In the genomic region with DNA sequence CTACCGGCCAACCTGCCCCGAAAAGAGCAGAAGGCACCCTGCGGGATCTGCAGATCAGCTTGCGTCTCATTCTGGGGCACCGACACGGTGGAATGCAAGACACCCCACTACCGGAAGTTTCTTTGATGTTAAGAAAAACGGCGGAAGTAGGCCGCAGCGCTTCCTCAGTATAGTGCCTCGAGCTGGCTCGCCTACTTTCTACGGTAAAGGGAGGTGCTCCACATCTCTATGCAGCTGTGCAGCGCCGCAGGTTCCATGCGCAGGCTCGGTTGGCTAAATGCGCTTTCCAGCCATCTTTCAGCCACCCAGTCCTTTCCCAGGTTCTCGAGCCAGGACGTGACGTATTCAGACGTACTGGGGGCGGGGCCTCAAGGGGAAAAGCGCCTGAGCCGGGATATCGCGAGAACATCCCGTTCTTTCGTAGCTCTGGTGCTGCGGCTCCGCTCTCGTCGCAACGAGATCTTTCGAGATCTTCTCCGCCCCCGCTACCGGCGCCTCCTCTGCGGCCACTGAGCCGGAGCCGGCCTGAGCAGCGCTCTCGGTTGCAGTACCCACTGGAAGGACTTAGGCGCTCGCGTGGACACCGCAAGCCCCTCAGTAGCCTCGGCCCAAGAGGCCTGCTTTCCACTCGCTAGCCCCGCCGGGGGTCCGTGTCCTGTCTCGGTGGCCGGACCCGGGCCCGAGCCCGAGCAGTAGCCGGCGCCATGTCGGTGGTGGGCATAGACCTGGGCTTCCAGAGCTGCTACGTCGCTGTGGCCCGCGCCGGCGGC, we compare ENCODE assay signal across 1 cellular context.
TF ChIP-seq lines count a peak whose summit lies in the region.

A gene (plus strand): TSS at position 467 of the 770 bp plus-strand sequence. CDS start 238 bp downstream, at position 705.

TF ChIP-seq in HEK293, 187 proteins besides CTCF, POLR2A, EP300 and RAD21 (continued from another document and continues in another):
- TF ChIP-seq, protein P1, sequence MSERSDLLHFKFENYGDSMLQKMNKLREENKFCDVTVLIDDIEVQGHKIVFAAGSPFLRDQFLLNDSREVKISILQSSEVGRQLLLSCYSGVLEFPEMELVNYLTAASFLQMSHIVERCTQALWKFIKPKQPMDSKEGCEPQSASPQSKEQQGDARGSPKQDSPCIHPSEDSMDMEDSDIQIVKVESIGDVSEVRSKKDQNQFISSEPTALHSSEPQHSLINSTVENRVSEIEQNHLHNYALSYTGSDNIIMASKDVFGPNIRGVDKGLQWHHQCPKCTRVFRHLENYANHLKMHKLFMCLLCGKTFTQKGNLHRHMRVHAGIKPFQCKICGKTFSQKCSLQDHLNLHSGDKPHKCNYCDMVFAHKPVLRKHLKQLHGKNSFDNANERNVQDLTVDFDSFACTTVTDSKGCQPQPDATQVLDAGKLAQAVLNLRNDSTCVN (tag by site-specific recombination; optimal IDR thresholded peaks at IDR 0.05): peak; percentile 70
- TF ChIP-seq ZSCAN16 (tag by site-specific recombination; IDR thresholded peaks at IDR 0.05): no peak
- TF ChIP-seq ZNF777 (tag by site-specific recombination; IDR thresholded peaks at IDR 0.05; ENCODE audit: borderline replicate concordance): no peak
- TF ChIP-seq ZNF501 (tag by site-specific recombination; IDR thresholded peaks at IDR 0.05): peak; percentile 36
- TF ChIP-seq ZNF394 (tag by site-specific recombination; IDR thresholded peaks at IDR 0.05; ENCODE audit: borderline replicate concordance): peak; percentile 71; the same call in 1 of the 2 replicates
- no peak for TF ChIP-seq ZNF155 (tag by site-specific recombination; IDR thresholded peaks at IDR 0.05)
- no peak for TF ChIP-seq ZNF184 (tag by site-specific recombination; IDR thresholded peaks at IDR 0.05)
- TF ChIP-seq YY1 (tag by site-specific recombination; IDR thresholded peaks at IDR 0.05): peak; percentile 78
- TF ChIP-seq ZNF654 (tag by site-specific recombination; IDR thresholded peaks at IDR 0.05; ENCODE audit: low read depth): no peak
- TF ChIP-seq ZNF558 (tag by site-specific recombination; IDR thresholded peaks at IDR 0.05): peak; percentile 39; the same call in 1 of the 2 replicates
- TF ChIP-seq ZNF133 (tag by site-specific recombination; IDR thresholded peaks at IDR 0.05): 0 out of 2 replicates have a peak, but pooled peaks have one; percentile 8
- TF ChIP-seq, protein P2, sequence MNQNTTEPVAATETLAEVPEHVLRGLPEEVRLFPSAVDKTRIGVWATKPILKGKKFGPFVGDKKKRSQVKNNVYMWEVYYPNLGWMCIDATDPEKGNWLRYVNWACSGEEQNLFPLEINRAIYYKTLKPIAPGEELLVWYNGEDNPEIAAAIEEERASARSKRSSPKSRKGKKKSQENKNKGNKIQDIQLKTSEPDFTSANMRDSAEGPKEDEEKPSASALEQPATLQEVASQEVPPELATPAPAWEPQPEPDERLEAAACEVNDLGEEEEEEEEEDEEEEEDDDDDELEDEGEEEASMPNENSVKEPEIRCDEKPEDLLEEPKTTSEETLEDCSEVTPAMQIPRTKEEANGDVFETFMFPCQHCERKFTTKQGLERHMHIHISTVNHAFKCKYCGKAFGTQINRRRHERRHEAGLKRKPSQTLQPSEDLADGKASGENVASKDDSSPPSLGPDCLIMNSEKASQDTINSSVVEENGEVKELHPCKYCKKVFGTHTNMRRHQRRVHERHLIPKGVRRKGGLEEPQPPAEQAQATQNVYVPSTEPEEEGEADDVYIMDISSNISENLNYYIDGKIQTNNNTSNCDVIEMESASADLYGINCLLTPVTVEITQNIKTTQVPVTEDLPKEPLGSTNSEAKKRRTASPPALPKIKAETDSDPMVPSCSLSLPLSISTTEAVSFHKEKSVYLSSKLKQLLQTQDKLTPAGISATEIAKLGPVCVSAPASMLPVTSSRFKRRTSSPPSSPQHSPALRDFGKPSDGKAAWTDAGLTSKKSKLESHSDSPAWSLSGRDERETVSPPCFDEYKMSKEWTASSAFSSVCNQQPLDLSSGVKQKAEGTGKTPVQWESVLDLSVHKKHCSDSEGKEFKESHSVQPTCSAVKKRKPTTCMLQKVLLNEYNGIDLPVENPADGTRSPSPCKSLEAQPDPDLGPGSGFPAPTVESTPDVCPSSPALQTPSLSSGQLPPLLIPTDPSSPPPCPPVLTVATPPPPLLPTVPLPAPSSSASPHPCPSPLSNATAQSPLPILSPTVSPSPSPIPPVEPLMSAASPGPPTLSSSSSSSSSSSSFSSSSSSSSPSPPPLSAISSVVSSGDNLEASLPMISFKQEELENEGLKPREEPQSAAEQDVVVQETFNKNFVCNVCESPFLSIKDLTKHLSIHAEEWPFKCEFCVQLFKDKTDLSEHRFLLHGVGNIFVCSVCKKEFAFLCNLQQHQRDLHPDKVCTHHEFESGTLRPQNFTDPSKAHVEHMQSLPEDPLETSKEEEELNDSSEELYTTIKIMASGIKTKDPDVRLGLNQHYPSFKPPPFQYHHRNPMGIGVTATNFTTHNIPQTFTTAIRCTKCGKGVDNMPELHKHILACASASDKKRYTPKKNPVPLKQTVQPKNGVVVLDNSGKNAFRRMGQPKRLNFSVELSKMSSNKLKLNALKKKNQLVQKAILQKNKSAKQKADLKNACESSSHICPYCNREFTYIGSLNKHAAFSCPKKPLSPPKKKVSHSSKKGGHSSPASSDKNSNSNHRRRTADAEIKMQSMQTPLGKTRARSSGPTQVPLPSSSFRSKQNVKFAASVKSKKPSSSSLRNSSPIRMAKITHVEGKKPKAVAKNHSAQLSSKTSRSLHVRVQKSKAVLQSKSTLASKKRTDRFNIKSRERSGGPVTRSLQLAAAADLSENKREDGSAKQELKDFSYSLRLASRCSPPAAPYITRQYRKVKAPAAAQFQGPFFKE (tag by site-specific recombination; IDR thresholded peaks at IDR 0.05; ENCODE audit: borderline replicate concordance): no peak
- TF ChIP-seq KLF9 (tag by site-specific recombination; IDR thresholded peaks at IDR 0.05; ENCODE audit: low read depth): no peak; the same call in 1 of the 2 replicates
- TF ChIP-seq, protein P3, sequence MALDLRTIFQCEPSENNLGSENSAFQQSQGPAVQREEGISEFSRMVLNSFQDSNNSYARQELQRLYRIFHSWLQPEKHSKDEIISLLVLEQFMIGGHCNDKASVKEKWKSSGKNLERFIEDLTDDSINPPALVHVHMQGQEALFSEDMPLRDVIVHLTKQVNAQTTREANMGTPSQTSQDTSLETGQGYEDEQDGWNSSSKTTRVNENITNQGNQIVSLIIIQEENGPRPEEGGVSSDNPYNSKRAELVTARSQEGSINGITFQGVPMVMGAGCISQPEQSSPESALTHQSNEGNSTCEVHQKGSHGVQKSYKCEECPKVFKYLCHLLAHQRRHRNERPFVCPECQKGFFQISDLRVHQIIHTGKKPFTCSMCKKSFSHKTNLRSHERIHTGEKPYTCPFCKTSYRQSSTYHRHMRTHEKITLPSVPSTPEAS (tag by site-specific recombination; IDR thresholded peaks at IDR 0.05): no peak
- TF ChIP-seq ZNF324 (tag by site-specific recombination; IDR thresholded peaks at IDR 0.05): no peak
- TF ChIP-seq, protein P4, sequence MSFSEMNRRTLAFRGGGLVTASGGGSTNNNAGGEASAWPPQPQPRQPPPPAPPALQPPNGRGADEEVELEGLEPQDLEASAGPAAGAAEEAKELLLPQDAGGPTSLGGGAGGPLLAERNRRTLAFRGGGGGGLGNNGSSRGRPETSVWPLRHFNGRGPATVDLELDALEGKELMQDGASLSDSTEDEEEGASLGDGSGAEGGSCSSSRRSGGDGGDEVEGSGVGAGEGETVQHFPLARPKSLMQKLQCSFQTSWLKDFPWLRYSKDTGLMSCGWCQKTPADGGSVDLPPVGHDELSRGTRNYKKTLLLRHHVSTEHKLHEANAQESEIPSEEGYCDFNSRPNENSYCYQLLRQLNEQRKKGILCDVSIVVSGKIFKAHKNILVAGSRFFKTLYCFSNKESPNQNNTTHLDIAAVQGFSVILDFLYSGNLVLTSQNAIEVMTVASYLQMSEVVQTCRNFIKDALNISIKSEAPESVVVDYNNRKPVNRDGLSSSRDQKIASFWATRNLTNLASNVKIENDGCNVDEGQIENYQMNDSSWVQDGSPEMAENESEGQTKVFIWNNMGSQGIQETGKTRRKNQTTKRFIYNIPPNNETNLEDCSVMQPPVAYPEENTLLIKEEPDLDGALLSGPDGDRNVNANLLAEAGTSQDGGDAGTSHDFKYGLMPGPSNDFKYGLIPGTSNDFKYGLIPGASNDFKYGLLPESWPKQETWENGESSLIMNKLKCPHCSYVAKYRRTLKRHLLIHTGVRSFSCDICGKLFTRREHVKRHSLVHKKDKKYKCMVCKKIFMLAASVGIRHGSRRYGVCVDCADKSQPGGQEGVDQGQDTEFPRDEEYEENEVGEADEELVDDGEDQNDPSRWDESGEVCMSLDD (tag by site-specific recombination; IDR thresholded peaks at IDR 0.05): 0 out of 2 replicates have a peak, but pooled peaks have one; percentile 21
- no peak for TF ChIP-seq ZNF266 (tag by site-specific recombination; IDR thresholded peaks at IDR 0.05; ENCODE audit: low read depth)
- TF ChIP-seq GLIS1 (tag by site-specific recombination; IDR thresholded peaks at IDR 0.05): no peak
- TF ChIP-seq ZBTB48 (tag by site-specific recombination; IDR thresholded peaks at IDR 0.05): 0 out of 2 replicates have a peak, but pooled peaks have one; percentile 33
- no peak for TF ChIP-seq ZNF169 (tag by site-specific recombination; IDR thresholded peaks at IDR 0.05)
- no peak for TF ChIP-seq ZNF514 (tag by site-specific recombination; IDR thresholded peaks at IDR 0.05)
- TF ChIP-seq ZNF596 (tag by site-specific recombination; IDR thresholded peaks at IDR 0.05): no peak
- peak; percentile 32; the same call in 1 of the 2 replicates for TF ChIP-seq ZNF76 (tag by site-specific recombination; IDR thresholded peaks at IDR 0.05; ENCODE audit: borderline replicate concordance, low read depth)
- TF ChIP-seq ZBTB21 (tag by site-specific recombination; IDR thresholded peaks at IDR 0.05): peak; percentile 96
- no peak; the same call in 1 of the 2 replicates for TF ChIP-seq ZNF610 (tag by site-specific recombination; IDR thresholded peaks at IDR 0.05; ENCODE audit: borderline replicate concordance)
- no peak for TF ChIP-seq ZNF354C (tag by site-specific recombination; IDR thresholded peaks at IDR 0.05; ENCODE audit: borderline replicate concordance, low read depth)
- TF ChIP-seq ZNF138 (tag by site-specific recombination; IDR thresholded peaks at IDR 0.05; ENCODE audit: borderline replicate concordance): no peak
- TF ChIP-seq ZNF10 (tag by site-specific recombination; IDR thresholded peaks at IDR 0.05): no peak
- TF ChIP-seq, protein P5, sequence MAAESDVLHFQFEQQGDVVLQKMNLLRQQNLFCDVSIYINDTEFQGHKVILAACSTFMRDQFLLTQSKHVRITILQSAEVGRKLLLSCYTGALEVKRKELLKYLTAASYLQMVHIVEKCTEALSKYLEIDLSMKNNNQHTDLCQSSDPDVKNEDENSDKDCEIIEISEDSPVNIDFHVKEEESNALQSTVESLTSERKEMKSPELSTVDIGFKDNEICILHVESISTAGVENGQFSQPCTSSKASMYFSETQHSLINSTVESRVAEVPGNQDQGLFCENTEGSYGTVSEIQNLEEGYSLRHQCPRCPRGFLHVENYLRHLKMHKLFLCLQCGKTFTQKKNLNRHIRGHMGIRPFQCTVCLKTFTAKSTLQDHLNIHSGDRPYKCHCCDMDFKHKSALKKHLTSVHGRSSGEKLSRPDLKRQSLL (tag by site-specific recombination; IDR thresholded peaks at IDR 0.05): peak; percentile 99
- TF ChIP-seq ZNF585B (tag by site-specific recombination; IDR thresholded peaks at IDR 0.05): no peak
- TF ChIP-seq ZEB2 (tag by site-specific recombination; IDR thresholded peaks at IDR 0.05): peak; percentile 61
- TF ChIP-seq FEZF1 (tag by site-specific recombination; IDR thresholded peaks at IDR 0.05): peak; percentile 77
- TF ChIP-seq ZFHX2 (tag by site-specific recombination; conservative IDR thresholded peaks at IDR 0.05): peak; percentile 76
- TF ChIP-seq HOXA7 (CRISPR knock-in tag; IDR thresholded peaks at IDR 0.05; ENCODE audit: borderline replicate concordance): no peak
- TF ChIP-seq ZNF48 (tag by site-specific recombination; IDR thresholded peaks at IDR 0.05): no peak
- TF ChIP-seq, protein P6, sequence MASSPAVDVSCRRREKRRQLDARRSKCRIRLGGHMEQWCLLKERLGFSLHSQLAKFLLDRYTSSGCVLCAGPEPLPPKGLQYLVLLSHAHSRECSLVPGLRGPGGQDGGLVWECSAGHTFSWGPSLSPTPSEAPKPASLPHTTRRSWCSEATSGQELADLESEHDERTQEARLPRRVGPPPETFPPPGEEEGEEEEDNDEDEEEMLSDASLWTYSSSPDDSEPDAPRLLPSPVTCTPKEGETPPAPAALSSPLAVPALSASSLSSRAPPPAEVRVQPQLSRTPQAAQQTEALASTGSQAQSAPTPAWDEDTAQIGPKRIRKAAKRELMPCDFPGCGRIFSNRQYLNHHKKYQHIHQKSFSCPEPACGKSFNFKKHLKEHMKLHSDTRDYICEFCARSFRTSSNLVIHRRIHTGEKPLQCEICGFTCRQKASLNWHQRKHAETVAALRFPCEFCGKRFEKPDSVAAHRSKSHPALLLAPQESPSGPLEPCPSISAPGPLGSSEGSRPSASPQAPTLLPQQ (tag by site-specific recombination; IDR thresholded peaks at IDR 0.05): peak; percentile 40; the same call in 1 of the 2 replicates
- peak; percentile 31; the same call in 1 of the 2 replicates for TF ChIP-seq ZFP37 (tag by site-specific recombination; IDR thresholded peaks at IDR 0.05)
- TF ChIP-seq ZXDB (tag by site-specific recombination; IDR thresholded peaks at IDR 0.05): peak; percentile 77
- TF ChIP-seq ZNF660 (tag by site-specific recombination; IDR thresholded peaks at IDR 0.05): no peak; the same call in 1 of the 2 replicates
- no peak for TF ChIP-seq GLI4 (tag by site-specific recombination; IDR thresholded peaks at IDR 0.05)
- no peak for TF ChIP-seq MZF1 (tag by site-specific recombination; IDR thresholded peaks at IDR 0.05; ENCODE audit: borderline replicate concordance)
- TF ChIP-seq ZNF792 (tag by site-specific recombination; IDR thresholded peaks at IDR 0.05): no peak
- no peak for TF ChIP-seq ZNF624 (tag by site-specific recombination; IDR thresholded peaks at IDR 0.05)
- no peak; the same call in 1 of the 2 replicates for TF ChIP-seq ZNF843 (tag by site-specific recombination; IDR thresholded peaks at IDR 0.05)
- TF ChIP-seq, protein P7, sequence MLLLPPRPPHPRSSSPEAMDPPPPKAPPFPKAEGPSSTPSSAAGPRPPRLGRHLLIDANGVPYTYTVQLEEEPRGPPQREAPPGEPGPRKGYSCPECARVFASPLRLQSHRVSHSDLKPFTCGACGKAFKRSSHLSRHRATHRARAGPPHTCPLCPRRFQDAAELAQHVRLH (tag by site-specific recombination; IDR thresholded peaks at IDR 0.05): peak; percentile 99
- TF ChIP-seq ZBTB1 (tag by site-specific recombination; IDR thresholded peaks at IDR 0.05): no peak
- TF ChIP-seq ZNF19 (tag by site-specific recombination; IDR thresholded peaks at IDR 0.05; ENCODE audit: low read depth): no peak
- TF ChIP-seq ZNF426 (tag by site-specific recombination; IDR thresholded peaks at IDR 0.05): no peak
- TF ChIP-seq ZNF404 (tag by site-specific recombination; IDR thresholded peaks at IDR 0.05): no peak
- TF ChIP-seq ZNF223 (tag by site-specific recombination; IDR thresholded peaks at IDR 0.05): peak; percentile 71
